Comparison of ENCODE assay signal across 11 cellular contexts in genomic region chr11:9285850-9286587, GRCh38.
A peak's percentile ranks its signal among the peaks of the same experiment; 100 is the strongest.
DNase-seq lines count a peak whose midpoint lies in the region.
"Had no signal": no experiment of that assay in that cellular context is flagged by ENCODE, and none has a peak within 500 bp of the region (broad histone marks: within the 10 kb centered on the region; RNA-seq: fewer than 3 reads in every experiment).

No MANE protein-coding gene starts in this region.

- peak; percentile 39 for DNase-seq in DMS53 (lab: John Stamatoyannopoulos, UW)
- DNase-seq in DMS53 treated with DMSO at 0.1 percent for 48 hours (lab: John Stamatoyannopoulos, UW; ENCODE audit: unreplicated experiment): no peak
- peak; percentile 21 for DNase-seq in NCI-H69 (lab: John Stamatoyannopoulos, UW)
- DNase-seq in fibroblast of peridontal ligament (ENCODE audit: extremely low read depth): peak; percentile 38
- peak; percentile 2 for DNase-seq in islet precursor cell
- DNase-seq in T-helper 1 cell: no peak
- no peak for DNase-seq in amniotic stem cell (lab: John Stamatoyannopoulos, UW)
- DNase-seq in T1000 (lab: John Stamatoyannopoulos, UW): no peak
- DNase-seq: CD8-positive, alpha-beta T cell; GF-D8; NCI-H524 treated with DMSO at 0.1 percent for 48 hours had no signal

Comparison
In these comparisons a context has a peak if more than half of its experiments do, and no peak if none do; other contexts are left out.
1. DNase-seq: peak in DMS53 (single experiment), NCI-H69 (single experiment), fibroblast of peridontal ligament (single experiment) and islet precursor cell (single experiment); none in DMS53 treated with DMSO at 0.1 percent for 48 hours (single experiment), T-helper 1 cell (0 of 5), amniotic stem cell (single experiment) and T1000 (single experiment).